15 cellular contexts compared by ENCODE assay signal in the genomic region with DNA sequence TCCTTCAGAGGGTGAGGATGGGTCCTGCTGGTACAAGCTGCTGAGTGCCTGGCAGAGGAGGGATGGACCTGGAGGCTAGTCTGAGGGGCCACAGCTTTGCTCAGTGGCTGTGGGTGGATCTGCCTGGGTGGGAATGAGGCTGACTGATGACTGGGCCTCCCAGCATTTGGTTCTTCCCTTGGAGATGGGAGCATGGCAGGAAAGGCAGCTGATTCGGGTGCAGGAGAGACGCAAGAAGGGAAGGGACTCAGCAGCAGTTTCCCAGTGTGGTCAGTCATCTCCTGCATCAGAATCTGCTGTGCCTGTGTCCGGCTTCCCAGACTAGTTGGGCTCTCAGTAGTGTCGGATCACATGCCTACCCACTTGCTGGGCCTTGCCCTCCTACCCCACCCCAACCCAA. TPM values are rescaled to one million over a fixed set of nuclear protein-coding genes. Genes with fewer than 3 reads are reported as not detected.
DNase-seq lines count a peak whose midpoint lies in the region; ATAC-seq and TF ChIP-seq lines count a peak whose summit lies in the region.
"Had no signal": no experiment of that assay in that cellular context is flagged by ENCODE, and none has a peak within 500 bp of the region (broad histone marks: within the 10 kb centered on the region; RNA-seq: fewer than 3 reads in every experiment).

No MANE protein-coding gene starts in this region.

- no peak overlapping the region for H2AFZ ChIP-seq in GM23248
- H2AFZ ChIP-seq in neural progenitor cell (replicated peaks): no peak overlapping the region

- no peak for TF ChIP-seq EP300 in esophagus muscularis mucosa (IDR thresholded peaks at IDR 0.05)

- peaks cover 23 to 80% (median 58%) of the 10 kb centered on the region in 4 donors for H3K4me1 Mint-ChIP-seq in CD4-positive, CD25-positive, alpha-beta regulatory T cell
- peaks cover 89% of the 10 kb centered on the region for H3K4me1 Mint-ChIP-seq in activated naive CD8-positive, alpha-beta T cell (ENCODE audit: low read depth)
- peaks cover 30% of the 10 kb centered on the region for H3K4me1 Mint-ChIP-seq in neural progenitor cell

- TF ChIP-seq POLR2A in gastrocnemius medialis (IDR thresholded peaks at IDR 0.05) (no peak), esophagus muscularis mucosa (IDR thresholded peaks at IDR 0.05; ENCODE audit: low read depth) (no peak)

- H3K9ac ChIP-seq in GM23248 (no peak overlapping the region), neural progenitor cell (no peak overlapping the region)

- peak overlapping the region; percentile 94 to 98 (median 97) for H3K27ac Mint-ChIP-seq in CD4-positive, CD25-positive, alpha-beta regulatory T cell
- H3K27ac Mint-ChIP-seq in activated naive CD8-positive, alpha-beta T cell: peak overlapping the region; percentile 97
- H3K27ac Mint-ChIP-seq in neural progenitor cell: peak overlapping the region; percentile 17

- H3K9me3 ChIP-seq in CD4-positive, CD25-positive, alpha-beta regulatory T cell (ENCODE audit: control insufficient read depth in 2 of 2, low read length in 2 of 2): no peaks in the 10 kb centered on the region
- H3K9me3 ChIP-seq in GM23248 (ENCODE audit: low read depth) (no peaks in the 10 kb centered on the region), neural progenitor cell (ENCODE audit: low read depth) (no peaks in the 10 kb centered on the region), gastrocnemius medialis (no peaks in the 10 kb centered on the region), esophagus muscularis mucosa (no peaks in the 10 kb centered on the region)
- H3K9me3 ChIP-seq: prostate gland, thyroid gland had no signal

- ATAC-seq in CD4-positive, CD25-positive, alpha-beta regulatory T cell (ENCODE audit: low read depth in 2 of 2): no peak
- no peak for ATAC-seq in gastrocnemius medialis
- ATAC-seq: HCT116, K562 had no signal

- 65 to 73% methylated on average over 4 of the region's 4 CpGs for WGBS in GM23248 (ENCODE audit: low coverage in 1 of 2, low lambda C conversion rate in 2 of 2, missing lambda C conversion rate in 2 of 2), 2 experiments
- 96% methylated on average over 3 of the region's 4 CpGs for WGBS in esophagus muscularis mucosa

- peaks cover 95% of the 10 kb centered on the region for H3K4me1 ChIP-seq in CD4-positive, CD25-positive, alpha-beta regulatory T cell (ENCODE audit: control insufficient read depth, insufficient read depth, low read length, poor library complexity, severe bottlenecking)
- peaks cover 63% of the 10 kb centered on the region for H3K4me1 ChIP-seq in GM23248 (ENCODE audit: insufficient read depth)
- peaks cover 20% of the 10 kb centered on the region for H3K4me1 ChIP-seq in neural progenitor cell
- peaks cover 0 to 5% of the 10 kb centered on the region in 2 donors for H3K4me1 ChIP-seq in gastrocnemius medialis
- H3K4me1 ChIP-seq in esophagus muscularis mucosa: peaks cover 8 to 68% (median 59%) of the 10 kb centered on the region in 4 donors
- H3K4me1 ChIP-seq: prostate gland had no signal

- intact Hi-C loops in gastrocnemius medialis (cut with DNase I; ENCODE audit: low total_unique reads): no loop called here
- intact Hi-C loops in esophagus muscularis mucosa (cut with DNase I): no loop called here

- DNase-seq in CD4-positive, CD25-positive, alpha-beta regulatory T cell: no peak
- no peak for DNase-seq in GM23248
- DNase-seq in neural progenitor cell (ENCODE audit: low spot score): no peak
- DNase-seq in gastrocnemius medialis: no peak
- no peak for DNase-seq in stimulated activated naive CD4-positive, alpha-beta T cell (lab: John Stamatoyannopoulos, UW)
- no peak for DNase-seq in esophagus muscularis mucosa (ENCODE audit: extremely low spot score)
- DNase-seq: NCI-H1417 treated with DMSO at 0.1 percent for 48 hours, NCI-H510A treated with DMSO at 0.1 percent for 48 hours, PC-3, thyroid gland had no signal

- H3K79me2 ChIP-seq in GM23248 (ENCODE audit: insufficient read depth) (peaks cover 39% of the 10 kb centered on the region), neural progenitor cell (ENCODE audit: low read depth) (no peaks in the 10 kb centered on the region)

- H3K9me3 Mint-ChIP-seq in CD4-positive, CD25-positive, alpha-beta regulatory T cell: no peaks in the 10 kb centered on the region
- H3K9me3 Mint-ChIP-seq in activated naive CD8-positive, alpha-beta T cell (ENCODE audit: low read depth): no peaks in the 10 kb centered on the region
- no peaks in the 10 kb centered on the region for H3K9me3 Mint-ChIP-seq in neural progenitor cell

- peak overlapping the region; percentile 96 for H3K27ac ChIP-seq in CD4-positive, CD25-positive, alpha-beta regulatory T cell (ENCODE audit: insufficient read depth, low read length, poor library complexity, severe bottlenecking)
- H3K27ac ChIP-seq in GM23248: peak overlapping the region; percentile 45; the same call in 1 of the 2 replicates
- no peak overlapping the region for H3K27ac ChIP-seq in neural progenitor cell
- no peak overlapping the region for H3K27ac ChIP-seq in gastrocnemius medialis
- H3K27ac ChIP-seq in esophagus muscularis mucosa (replicated peaks in 1 of 4): peak overlapping the region in 1 of 4 donors; percentile 15
- H3K27ac ChIP-seq: C4-2B, prostate gland, thyroid gland had no signal

- H4K20me1 ChIP-seq in GM23248 (ENCODE audit: insufficient read depth) (no peaks in the 10 kb centered on the region), neural progenitor cell (ENCODE audit: low read depth) (no peaks in the 10 kb centered on the region)

- TF ChIP-seq CTCF in neural progenitor cell (IDR thresholded peaks at IDR 0.05) (no peak), gastrocnemius medialis (IDR thresholded peaks at IDR 0.05 in 4 of 5, conservative IDR thresholded peaks at IDR 0.05 in 1 of 5) (no peak), esophagus muscularis mucosa (IDR thresholded peaks at IDR 0.05) (no peak)

- peak overlapping the region; percentile 98 for H3K4me3 ChIP-seq in CD4-positive, CD25-positive, alpha-beta regulatory T cell (ENCODE audit: low read depth, low read length)
- H3K4me3 ChIP-seq in GM23248: no peak overlapping the region
- no peak overlapping the region for H3K4me3 ChIP-seq in neural progenitor cell
- H3K4me3 ChIP-seq in gastrocnemius medialis: no peak overlapping the region
- H3K4me3 ChIP-seq in esophagus muscularis mucosa: no peak overlapping the region
- H3K4me3 ChIP-seq: K562, prostate gland, thyroid gland had no signal

- peaks cover 27% of the 10 kb centered on the region for H3F3A ChIP-seq in GM23248 (ENCODE audit: insufficient read depth)
- H3F3A ChIP-seq in neural progenitor cell (ENCODE audit: low read depth): peaks cover 3% of the 10 kb centered on the region

- peak overlapping the region; percentile 85 to 90 (median 88) for H3K4me3 Mint-ChIP-seq in CD4-positive, CD25-positive, alpha-beta regulatory T cell
- peak overlapping the region; percentile 75 for H3K4me3 Mint-ChIP-seq in activated naive CD8-positive, alpha-beta T cell
- no peak overlapping the region for H3K4me3 Mint-ChIP-seq in neural progenitor cell

- no peaks in the 10 kb centered on the region for H3K9me2 ChIP-seq in GM23248 (ENCODE audit: insufficient read depth)

- peaks cover 50% of the 10 kb centered on the region for H3K36me3 ChIP-seq in CD4-positive, CD25-positive, alpha-beta regulatory T cell (ENCODE audit: control insufficient read depth, insufficient read depth, low read length)
- H3K36me3 ChIP-seq in GM23248 (ENCODE audit: low read depth) (no peaks in the 10 kb centered on the region), neural progenitor cell (no peaks in the 10 kb centered on the region), gastrocnemius medialis (no peaks in the 10 kb centered on the region), esophagus muscularis mucosa (peaks cover 0 to 4% (median under 1%) of the 10 kb centered on the region in 4 donors)
- H3K36me3 ChIP-seq: prostate gland, thyroid gland had no signal

- peaks cover 49% of the 10 kb centered on the region for H3K36me3 Mint-ChIP-seq in CD4-positive, CD25-positive, alpha-beta regulatory T cell
- H3K36me3 Mint-ChIP-seq in activated naive CD8-positive, alpha-beta T cell: peaks cover 11% of the 10 kb centered on the region
- no peaks in the 10 kb centered on the region for H3K36me3 Mint-ChIP-seq in neural progenitor cell

- H3K4me2 ChIP-seq in GM23248 (ENCODE audit: unreplicated experiment) (no peak overlapping the region), neural progenitor cell (no peak overlapping the region)

- no peaks in the 10 kb centered on the region for H3K27me3 ChIP-seq in CD4-positive, CD25-positive, alpha-beta regulatory T cell (ENCODE audit: control insufficient read depth, insufficient read depth, low read length)
- H3K27me3 ChIP-seq in GM23248 (replicated peaks; ENCODE audit: insufficient read depth): no peaks in the 10 kb centered on the region
- no peaks in the 10 kb centered on the region for H3K27me3 ChIP-seq in neural progenitor cell
- H3K27me3 ChIP-seq in gastrocnemius medialis: no peaks in the 10 kb centered on the region
- no peaks in the 10 kb centered on the region for H3K27me3 ChIP-seq in esophagus muscularis mucosa
- H3K27me3 ChIP-seq: thyroid gland had no signal

- in situ Hi-C loops in GM23248 (cut with MboI) (no loop called here), gastrocnemius medialis (cut with MboI; ENCODE audit: low sequenced_read_pairs in 4 of 4) (no loop called here)

- H3K27me3 Mint-ChIP-seq in CD4-positive, CD25-positive, alpha-beta regulatory T cell: no peaks in the 10 kb centered on the region
- H3K27me3 Mint-ChIP-seq in activated naive CD8-positive, alpha-beta T cell: no peaks in the 10 kb centered on the region
- no peaks in the 10 kb centered on the region for H3K27me3 Mint-ChIP-seq in neural progenitor cell (ENCODE audit: insufficient read depth, low read depth)

RNA-seq across cellular contexts. Expression of a gene that starts 7.3 kb away (rescaled TPM):
- 473 TPM for total RNA-seq in CD4-positive, CD25-positive, alpha-beta regulatory T cell
- 100 to 1,000 TPM in 2 of 4 donors, 10 to 100 TPM in 2; 95.5 to 114 (median 105) TPM for polyA plus RNA-seq in CD4-positive, CD25-positive, alpha-beta regulatory T cell
- total RNA-seq in GM23248 (2014; rRNA removed; shearing (Covaris generic)): 20.1 and 21.4 TPM in 2 replicates
- polyA plus RNA-seq in GM23248 (2016; fragmentation: Nextera tagmentation; extraction: Ambion mirVana): 47.8 and 50.3 TPM in 2 replicates
- 14.6 and 17.2 TPM in 2 replicates for total RNA-seq in neural progenitor cell (ENCODE audit: low replicate concordance)
- total RNA-seq in gastrocnemius medialis: 1 to 10 TPM; 3.1 to 8.4 (median 4.9) TPM
- total RNA-seq in esophagus muscularis mucosa: 10 to 100 TPM; 31.5 to 61.5 (median 36.3) TPM

Comparison
In these comparisons a context has a peak if more than half of its experiments do, and no peak if none do; other contexts are left out.
1. H3K27ac ChIP-seq: peak in CD4-positive, CD25-positive, alpha-beta regulatory T cell (single experiment) and GM23248 (single experiment); none in neural progenitor cell (single experiment) and gastrocnemius medialis (0 of 4).
2. H3K27ac Mint-ChIP-seq: peak in every context shown above with its lines; median percentile 97 in CD4-positive, CD25-positive, alpha-beta regulatory T cell; 97 in activated naive CD8-positive, alpha-beta T cell; 17 in neural progenitor cell.